Comparison of ENCODE assay signal across 1 cellular context in the genomic region with DNA sequence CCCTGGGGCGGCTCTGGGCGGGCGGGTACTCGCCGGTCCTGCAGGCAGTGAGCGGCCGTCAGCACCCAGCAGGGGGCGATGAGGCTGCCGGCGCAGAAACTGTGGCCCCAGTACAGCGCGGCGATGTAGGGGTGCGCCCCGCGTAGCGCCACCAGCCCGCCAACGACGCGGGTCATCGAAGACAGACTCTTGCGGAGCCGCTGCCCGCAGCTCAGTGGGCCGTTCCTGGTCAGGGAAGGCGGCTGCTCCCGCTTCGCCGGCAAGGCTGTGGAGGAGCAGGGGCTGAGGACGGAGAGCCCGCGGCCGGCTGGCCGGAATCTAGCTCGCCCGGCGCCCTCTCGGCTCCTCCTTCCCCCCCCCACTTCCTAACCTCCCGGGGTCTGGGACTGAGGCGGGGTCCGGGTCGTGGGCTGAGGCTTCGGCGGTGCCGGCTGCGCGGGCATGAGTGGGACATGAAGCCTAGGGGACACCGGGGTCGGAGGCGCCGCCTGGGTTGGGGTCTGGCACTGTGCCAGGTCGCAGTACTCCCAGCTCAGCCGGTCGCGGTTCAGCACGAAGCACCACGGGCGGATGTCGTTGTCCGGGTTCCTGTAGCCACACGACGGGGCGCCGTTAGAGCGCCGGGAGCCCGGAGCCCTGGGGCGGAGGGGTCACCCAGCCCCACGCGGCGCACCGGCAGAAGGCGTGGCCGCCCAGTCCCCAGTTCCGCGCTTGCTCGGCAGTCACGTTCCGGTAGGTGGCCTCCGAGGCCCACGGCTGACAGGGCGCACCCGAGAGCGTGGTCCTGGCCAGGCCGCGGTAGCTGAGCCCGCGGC.
TF ChIP-seq lines count a peak whose summit lies in the region.

No MANE protein-coding gene starts in this region.

TF ChIP-seq in HepG2, 621 proteins besides CTCF, POLR2A, EP300 and RAD21 (continued from another document and continues in another):
- TF ChIP-seq ZNF646 (CRISPR knock-in tag; IDR thresholded peaks at IDR 0.05) (no peak), IKZF1 (IDR thresholded peaks at IDR 0.05) (no peak), SPEN (CRISPR knock-in tag; IDR thresholded peaks at IDR 0.05; ENCODE audit: low read depth) (no peak), EZH2 (conservative IDR thresholded peaks at IDR 0.05; ENCODE audit: low read depth, low read length) (no peak), ZHX1 (CRISPR knock-in tag; IDR thresholded peaks at IDR 0.05; ENCODE audit: low read depth) (0 out of 2 replicates have a peak, but pooled peaks have one; percentile 39), REPIN1 (CRISPR knock-in tag; IDR thresholded peaks at IDR 0.05; ENCODE audit: borderline replicate concordance, low read depth) (no peak), ZNF768 (CRISPR knock-in tag; IDR thresholded peaks at IDR 0.05) (0 out of 2 replicates have a peak, but pooled peaks have one; percentile 39), ZNF333 (CRISPR knock-in tag; IDR thresholded peaks at IDR 0.05; ENCODE audit: borderline replicate concordance) (no peak), ZSCAN5A (CRISPR knock-in tag; IDR thresholded peaks at IDR 0.05; ENCODE audit: borderline replicate concordance) (no peak), PAWR (CRISPR knock-in tag; IDR thresholded peaks at IDR 0.05; ENCODE audit: borderline replicate concordance) (no peak), NKX3-1 (CRISPR knock-in tag; IDR thresholded peaks at IDR 0.05) (no peak), CENPX (CRISPR knock-in tag; IDR thresholded peaks at IDR 0.05) (no peak), ZNF670 (CRISPR knock-in tag; IDR thresholded peaks at IDR 0.05; ENCODE audit: borderline replicate concordance) (no peak), TBP (CRISPR knock-in tag; IDR thresholded peaks at IDR 0.05) (no peak), SOX5 (CRISPR knock-in tag; IDR thresholded peaks at IDR 0.05; ENCODE audit: borderline replicate concordance) (no peak), ZNF343 (CRISPR knock-in tag; IDR thresholded peaks at IDR 0.05) (no peak), MBD4 (IDR thresholded peaks at IDR 0.05; ENCODE audit: borderline replicate concordance, low read length) (no peak), KDM4B (CRISPR knock-in tag; IDR thresholded peaks at IDR 0.05) (no peak), HOXA9 (CRISPR knock-in tag; IDR thresholded peaks at IDR 0.05; ENCODE audit: borderline replicate concordance) (no peak), ZNF782 (CRISPR knock-in tag; IDR thresholded peaks at IDR 0.05; ENCODE audit: borderline replicate concordance) (no peak), YY1 (IDR thresholded peaks at IDR 0.05; ENCODE audit: insufficient read depth, insufficient replicate concordance, low read depth, low read length) (peak; percentile 70), TARDBP (CRISPR knock-in tag; IDR thresholded peaks at IDR 0.05) (peak; percentile 40; the same call in 1 of the 2 replicates), HMG20B (CRISPR knock-in tag; conservative IDR thresholded peaks at IDR 0.05) (no peak), MXI1 (IDR thresholded peaks at IDR 0.05; ENCODE audit: borderline replicate concordance, low read depth, low read length) (peak; percentile 64), ZNF850 (CRISPR knock-in tag; conservative IDR thresholded peaks at IDR 0.05) (no peak), ZBTB38 (CRISPR knock-in tag; IDR thresholded peaks at IDR 0.05) (no peak; the same call in 1 of the 2 replicates)
- TF ChIP-seq, protein P1, sequence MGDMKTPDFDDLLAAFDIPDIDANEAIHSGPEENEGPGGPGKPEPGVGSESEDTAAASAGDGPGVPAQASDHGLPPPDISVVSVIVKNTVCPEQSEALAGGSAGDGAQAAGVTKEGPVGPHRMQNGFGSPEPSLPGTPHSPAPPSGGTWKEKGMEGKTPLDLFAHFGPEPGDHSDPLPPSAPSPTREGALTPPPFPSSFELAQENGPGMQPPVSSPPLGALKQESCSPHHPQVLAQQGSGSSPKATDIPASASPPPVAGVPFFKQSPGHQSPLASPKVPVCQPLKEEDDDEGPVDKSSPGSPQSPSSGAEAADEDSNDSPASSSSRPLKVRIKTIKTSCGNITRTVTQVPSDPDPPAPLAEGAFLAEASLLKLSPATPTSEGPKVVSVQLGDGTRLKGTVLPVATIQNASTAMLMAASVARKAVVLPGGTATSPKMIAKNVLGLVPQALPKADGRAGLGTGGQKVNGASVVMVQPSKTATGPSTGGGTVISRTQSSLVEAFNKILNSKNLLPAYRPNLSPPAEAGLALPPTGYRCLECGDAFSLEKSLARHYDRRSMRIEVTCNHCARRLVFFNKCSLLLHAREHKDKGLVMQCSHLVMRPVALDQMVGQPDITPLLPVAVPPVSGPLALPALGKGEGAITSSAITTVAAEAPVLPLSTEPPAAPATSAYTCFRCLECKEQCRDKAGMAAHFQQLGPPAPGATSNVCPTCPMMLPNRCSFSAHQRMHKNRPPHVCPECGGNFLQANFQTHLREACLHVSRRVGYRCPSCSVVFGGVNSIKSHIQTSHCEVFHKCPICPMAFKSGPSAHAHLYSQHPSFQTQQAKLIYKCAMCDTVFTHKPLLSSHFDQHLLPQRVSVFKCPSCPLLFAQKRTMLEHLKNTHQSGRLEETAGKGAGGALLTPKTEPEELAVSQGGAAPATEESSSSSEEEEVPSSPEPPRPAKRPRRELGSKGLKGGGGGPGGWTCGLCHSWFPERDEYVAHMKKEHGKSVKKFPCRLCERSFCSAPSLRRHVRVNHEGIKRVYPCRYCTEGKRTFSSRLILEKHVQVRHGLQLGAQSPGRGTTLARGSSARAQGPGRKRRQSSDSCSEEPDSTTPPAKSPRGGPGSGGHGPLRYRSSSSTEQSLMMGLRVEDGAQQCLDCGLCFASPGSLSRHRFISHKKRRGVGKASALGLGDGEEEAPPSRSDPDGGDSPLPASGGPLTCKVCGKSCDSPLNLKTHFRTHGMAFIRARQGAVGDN (CRISPR knock-in tag; IDR thresholded peaks at IDR 0.05), result peak; percentile 78
- TF ChIP-seq, protein P2, sequence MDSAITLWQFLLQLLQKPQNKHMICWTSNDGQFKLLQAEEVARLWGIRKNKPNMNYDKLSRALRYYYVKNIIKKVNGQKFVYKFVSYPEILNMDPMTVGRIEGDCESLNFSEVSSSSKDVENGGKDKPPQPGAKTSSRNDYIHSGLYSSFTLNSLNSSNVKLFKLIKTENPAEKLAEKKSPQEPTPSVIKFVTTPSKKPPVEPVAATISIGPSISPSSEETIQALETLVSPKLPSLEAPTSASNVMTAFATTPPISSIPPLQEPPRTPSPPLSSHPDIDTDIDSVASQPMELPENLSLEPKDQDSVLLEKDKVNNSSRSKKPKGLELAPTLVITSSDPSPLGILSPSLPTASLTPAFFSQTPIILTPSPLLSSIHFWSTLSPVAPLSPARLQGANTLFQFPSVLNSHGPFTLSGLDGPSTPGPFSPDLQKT (CRISPR knock-in tag; IDR thresholded peaks at IDR 0.05; ENCODE audit: borderline replicate concordance), result no peak
- TF ChIP-seq, protein P3, sequence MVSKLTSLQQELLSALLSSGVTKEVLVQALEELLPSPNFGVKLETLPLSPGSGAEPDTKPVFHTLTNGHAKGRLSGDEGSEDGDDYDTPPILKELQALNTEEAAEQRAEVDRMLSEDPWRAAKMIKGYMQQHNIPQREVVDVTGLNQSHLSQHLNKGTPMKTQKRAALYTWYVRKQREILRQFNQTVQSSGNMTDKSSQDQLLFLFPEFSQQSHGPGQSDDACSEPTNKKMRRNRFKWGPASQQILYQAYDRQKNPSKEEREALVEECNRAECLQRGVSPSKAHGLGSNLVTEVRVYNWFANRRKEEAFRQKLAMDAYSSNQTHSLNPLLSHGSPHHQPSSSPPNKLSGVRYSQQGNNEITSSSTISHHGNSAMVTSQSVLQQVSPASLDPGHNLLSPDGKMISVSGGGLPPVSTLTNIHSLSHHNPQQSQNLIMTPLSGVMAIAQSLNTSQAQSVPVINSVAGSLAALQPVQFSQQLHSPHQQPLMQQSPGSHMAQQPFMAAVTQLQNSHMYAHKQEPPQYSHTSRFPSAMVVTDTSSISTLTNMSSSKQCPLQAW (CRISPR knock-in tag; IDR thresholded peaks at IDR 0.05), result no peak
- TF ChIP-seq, protein P4, sequence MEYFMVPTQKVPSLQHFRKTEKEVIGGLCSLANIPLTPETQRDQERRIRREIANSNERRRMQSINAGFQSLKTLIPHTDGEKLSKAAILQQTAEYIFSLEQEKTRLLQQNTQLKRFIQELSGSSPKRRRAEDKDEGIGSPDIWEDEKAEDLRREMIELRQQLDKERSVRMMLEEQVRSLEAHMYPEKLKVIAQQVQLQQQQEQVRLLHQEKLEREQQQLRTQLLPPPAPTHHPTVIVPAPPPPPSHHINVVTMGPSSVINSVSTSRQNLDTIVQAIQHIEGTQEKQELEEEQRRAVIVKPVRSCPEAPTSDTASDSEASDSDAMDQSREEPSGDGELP (IDR thresholded peaks at IDR 0.05; ENCODE audit: borderline replicate concordance, low read depth), result no peak
- TF ChIP-seq, protein P5, sequence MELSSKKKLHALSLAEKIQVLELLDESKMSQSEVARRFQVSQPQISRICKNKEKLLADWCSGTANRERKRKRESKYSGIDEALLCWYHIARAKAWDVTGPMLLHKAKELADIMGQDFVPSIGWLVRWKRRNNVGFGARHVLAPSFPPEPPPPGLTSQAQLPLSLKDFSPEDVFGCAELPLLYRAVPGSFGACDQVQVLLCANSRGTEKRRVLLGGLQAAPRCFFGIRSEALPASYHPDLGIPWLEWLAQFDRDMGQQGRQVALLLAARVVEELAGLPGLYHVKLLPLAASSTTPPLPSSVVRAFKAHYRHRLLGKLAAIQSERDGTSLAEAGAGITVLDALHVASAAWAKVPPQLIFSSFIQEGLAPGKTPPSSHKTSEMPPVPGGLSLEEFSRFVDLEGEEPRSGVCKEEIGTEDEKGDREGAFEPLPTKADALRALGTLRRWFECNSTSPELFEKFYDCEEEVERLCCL (CRISPR knock-in tag; IDR thresholded peaks at IDR 0.05; ENCODE audit: borderline replicate concordance), result no peak
